In genomic region chr6:112156694-112157093, GRCh38 we compare ENCODE assay signal across 24 cellular contexts.
A peak's percentile ranks its signal among the peaks of the same experiment; 100 is the strongest.
DNase-seq lines count a peak whose midpoint lies in the region; ATAC-seq and TF ChIP-seq lines count a peak whose summit lies in the region.
"Had no signal": no experiment of that assay in that cellular context is flagged by ENCODE, and none has a peak within 500 bp of the region (broad histone marks: within the 10 kb centered on the region; RNA-seq: fewer than 3 reads in every experiment).

No MANE protein-coding gene starts in this region.

- ATAC-seq in upper lobe of left lung (ENCODE audit: low FRiP score in 2 of 2) (no peak), HG03097 (IDR thresholded peaks at IDR 0.05; ENCODE audit: low FRiP score, unreplicated experiment) (no peak)
- ATAC-seq: PC-3 had no signal

- H3K9me3 ChIP-seq in mesodermal cell (ENCODE audit: control insufficient read depth, low read length) (no peaks in the 10 kb centered on the region), upper lobe of left lung (no peaks in the 10 kb centered on the region)
- H3K9me3 ChIP-seq: tibial artery had no signal

- H3K4me1 Mint-ChIP-seq in HFFc6 (ENCODE audit: low read depth), result peaks cover 52% of the 10 kb centered on the region
- peaks cover 14% of the 10 kb centered on the region for H3K4me1 Mint-ChIP-seq in endothelial cell (ENCODE audit: unreplicated experiment)

- H3K9me3 Mint-ChIP-seq in HFFc6 (no peaks in the 10 kb centered on the region), endothelial cell (ENCODE audit: unreplicated experiment) (no peaks in the 10 kb centered on the region)
- H3K9me3 Mint-ChIP-seq: activated CD4-positive, alpha-beta memory T cell treated with anti-CD3 and anti-CD28 coated beads for 36 hours; activated T-cell treated with anti-CD3 and anti-CD28 coated beads, Interleukin-2, amount 50 U/mL, for 72 hours; memory B cell; stimulated activated naive CD8-positive, alpha-beta T cell treated with anti-CD3 and anti-CD28 coated beads, Interleukin-15, amount 100 ng/mL, for 72 hours had no signal

- H3K27me3 Mint-ChIP-seq in HFFc6 (ENCODE audit: insufficient read depth), result no peaks in the 10 kb centered on the region
- H3K27me3 Mint-ChIP-seq in endothelial cell (ENCODE audit: unreplicated experiment), result peaks cover 1% of the 10 kb centered on the region

- TF ChIP-seq EP300 in upper lobe of left lung (IDR thresholded peaks at IDR 0.05), result no peak

- H3K4me1 ChIP-seq in mesodermal cell (ENCODE audit: control insufficient read depth, insufficient read depth, low read length, poor library complexity, severe bottlenecking) (peaks cover 24% of the 10 kb centered on the region), upper lobe of left lung (peaks cover 0 to 14% (median 8%) of the 10 kb centered on the region in 4 donors)

- TF ChIP-seq POLR2A in upper lobe of left lung (IDR thresholded peaks at IDR 0.05), result no peak

- H3K36me3 Mint-ChIP-seq in HFFc6 (ENCODE audit: low read depth) (peaks cover 13% of the 10 kb centered on the region), endothelial cell (ENCODE audit: low read depth, unreplicated experiment) (no peaks in the 10 kb centered on the region)
- H3K36me3 Mint-ChIP-seq: activated CD4-positive, alpha-beta memory T cell treated with anti-CD3 and anti-CD28 coated beads for 36 hours; memory B cell had no signal

- H3K36me3 ChIP-seq in mesodermal cell (ENCODE audit: control insufficient read depth, insufficient read depth, low read length), result no peaks in the 10 kb centered on the region
- no peaks in the 10 kb centered on the region for H3K36me3 ChIP-seq in upper lobe of left lung

- H3K4me3 Mint-ChIP-seq in HFFc6 (peak overlapping the region; percentile 21; the same call in 1 of the 2 replicates), endothelial cell (ENCODE audit: unreplicated experiment) (no peak overlapping the region)
- H3K4me3 Mint-ChIP-seq: activated CD4-positive, alpha-beta memory T cell treated with anti-CD3 and anti-CD28 coated beads for 36 hours; activated T-cell treated with anti-CD3 and anti-CD28 coated beads, Interleukin-2, amount 50 U/mL, for 72 hours; memory B cell; stimulated activated naive CD8-positive, alpha-beta T cell treated with anti-CD3 and anti-CD28 coated beads, Interleukin-15, amount 100 ng/mL, for 72 hours had no signal

- no peaks in the 10 kb centered on the region for H3K27me3 ChIP-seq in upper lobe of left lung
- H3K27me3 ChIP-seq: tibial artery had no signal

- DNase-seq in HFFc6 (no peak), endothelial cell (ENCODE audit: low spot score) (no peak), upper lobe of left lung (no peak), anterior cingulate cortex (lab: John Stamatoyannopoulos, UW) (no peak), NCI-H2081 treated with DMSO at 0.1 percent for 48 hours (lab: John Stamatoyannopoulos, UW) (no peak)
- DNase-seq: activated CD4-positive, alpha-beta memory T cell treated with anti-CD3 and anti-CD28 coated beads for 36 hours; activated CD4-positive, alpha-beta T cell treated with anti-CD3 and anti-CD28 coated beads for 1 hour; activated T-cell treated with anti-CD3 and anti-CD28 coated beads, Interleukin-2, amount 50 U/mL, for 72 hours; COR-L47; hypothalamus; left cardiac atrium; NCI-H1105; NCI-H2029; NCI-H526 treated with DMSO at 0.1 percent for 48 hours; NK-92 treated with Interleukin-12 subunit alpha and Interleukin-12 subunit beta, amount 100 ng/mL, for 24 hours; PC-3; right cardiac atrium; stimulated activated CD4-positive, alpha-beta T cell treated with anti-CD3 and anti-CD28 coated beads, Interleukin-2, amount 100 ng/mL, for 48 hours; stimulated activated naive CD8-positive, alpha-beta T cell treated with anti-CD3 and anti-CD28 coated beads, Interleukin-15, amount 100 ng/mL, for 72 hours; tibial artery had no signal

- H3K4me3 ChIP-seq in mesodermal cell (ENCODE audit: extremely low read depth, insufficient read depth, low read length, poor library complexity, severe bottlenecking), result no peak overlapping the region
- no peak overlapping the region for H3K4me3 ChIP-seq in upper lobe of left lung
- H3K4me3 ChIP-seq: tibial artery had no signal

- 92 to 100% methylated on average over 2 of the region's 3 CpGs for WGBS in mesodermal cell (ENCODE audit: insufficient coverage in 2 of 2), 2 experiments
- 73 to 85% methylated on average over 3 of the region's 3 CpGs for WGBS in upper lobe of left lung, 2 donors

- H3K27ac ChIP-seq in mesodermal cell (ENCODE audit: low read depth, low read length, severe bottlenecking), result peak overlapping the region; percentile 67
- peak overlapping the region in 3 of 4 donors; percentile 13 to 84 (median 61) for H3K27ac ChIP-seq in upper lobe of left lung
- H3K27ac ChIP-seq: C4-2B had no signal

- H3K27ac Mint-ChIP-seq in HFFc6 (peak overlapping the region; percentile 55), endothelial cell (ENCODE audit: unreplicated experiment) (peak overlapping the region; percentile 84)
- H3K27ac Mint-ChIP-seq: activated CD4-positive, alpha-beta memory T cell treated with anti-CD3 and anti-CD28 coated beads for 36 hours; activated T-cell treated with anti-CD3 and anti-CD28 coated beads, Interleukin-2, amount 50 U/mL, for 72 hours; memory B cell; stimulated activated naive CD8-positive, alpha-beta T cell treated with anti-CD3 and anti-CD28 coated beads, Interleukin-15, amount 100 ng/mL, for 72 hours had no signal

- TF ChIP-seq CTCF in HFFc6 (IDR thresholded peaks at IDR 0.05) (no peak), endothelial cell (IDR thresholded peaks at IDR 0.05; ENCODE audit: unreplicated experiment) (no peak), upper lobe of left lung (IDR thresholded peaks at IDR 0.05) (no peak)
